Comparison of ENCODE assay signal across 1 cellular context in the genomic region with DNA sequence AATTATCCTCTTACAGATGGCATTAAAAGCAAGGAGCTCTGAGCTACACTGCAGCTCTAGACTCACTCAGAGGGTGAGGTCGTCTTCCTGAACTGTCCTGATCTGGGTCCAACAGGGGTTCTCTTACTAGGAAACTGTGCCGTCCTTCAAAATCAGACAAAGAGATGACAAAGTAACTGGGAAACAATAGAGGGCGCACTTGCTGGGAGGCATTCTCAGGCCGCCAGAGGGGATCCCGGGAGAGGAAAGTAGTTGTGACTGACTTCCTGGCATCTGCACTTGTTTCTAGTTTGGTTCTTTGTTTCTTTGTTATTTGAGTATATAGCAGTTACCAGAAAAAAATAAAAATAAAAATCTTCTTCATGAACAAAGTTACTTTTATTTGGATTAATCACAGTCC.
TF ChIP-seq lines count a peak whose summit lies in the region.

No MANE protein-coding gene starts in this region.

TF ChIP-seq in GM23338, 12 proteins besides CTCF, POLR2A, EP300 and RAD21 (continued from another document):
- TF ChIP-seq, protein P1, sequence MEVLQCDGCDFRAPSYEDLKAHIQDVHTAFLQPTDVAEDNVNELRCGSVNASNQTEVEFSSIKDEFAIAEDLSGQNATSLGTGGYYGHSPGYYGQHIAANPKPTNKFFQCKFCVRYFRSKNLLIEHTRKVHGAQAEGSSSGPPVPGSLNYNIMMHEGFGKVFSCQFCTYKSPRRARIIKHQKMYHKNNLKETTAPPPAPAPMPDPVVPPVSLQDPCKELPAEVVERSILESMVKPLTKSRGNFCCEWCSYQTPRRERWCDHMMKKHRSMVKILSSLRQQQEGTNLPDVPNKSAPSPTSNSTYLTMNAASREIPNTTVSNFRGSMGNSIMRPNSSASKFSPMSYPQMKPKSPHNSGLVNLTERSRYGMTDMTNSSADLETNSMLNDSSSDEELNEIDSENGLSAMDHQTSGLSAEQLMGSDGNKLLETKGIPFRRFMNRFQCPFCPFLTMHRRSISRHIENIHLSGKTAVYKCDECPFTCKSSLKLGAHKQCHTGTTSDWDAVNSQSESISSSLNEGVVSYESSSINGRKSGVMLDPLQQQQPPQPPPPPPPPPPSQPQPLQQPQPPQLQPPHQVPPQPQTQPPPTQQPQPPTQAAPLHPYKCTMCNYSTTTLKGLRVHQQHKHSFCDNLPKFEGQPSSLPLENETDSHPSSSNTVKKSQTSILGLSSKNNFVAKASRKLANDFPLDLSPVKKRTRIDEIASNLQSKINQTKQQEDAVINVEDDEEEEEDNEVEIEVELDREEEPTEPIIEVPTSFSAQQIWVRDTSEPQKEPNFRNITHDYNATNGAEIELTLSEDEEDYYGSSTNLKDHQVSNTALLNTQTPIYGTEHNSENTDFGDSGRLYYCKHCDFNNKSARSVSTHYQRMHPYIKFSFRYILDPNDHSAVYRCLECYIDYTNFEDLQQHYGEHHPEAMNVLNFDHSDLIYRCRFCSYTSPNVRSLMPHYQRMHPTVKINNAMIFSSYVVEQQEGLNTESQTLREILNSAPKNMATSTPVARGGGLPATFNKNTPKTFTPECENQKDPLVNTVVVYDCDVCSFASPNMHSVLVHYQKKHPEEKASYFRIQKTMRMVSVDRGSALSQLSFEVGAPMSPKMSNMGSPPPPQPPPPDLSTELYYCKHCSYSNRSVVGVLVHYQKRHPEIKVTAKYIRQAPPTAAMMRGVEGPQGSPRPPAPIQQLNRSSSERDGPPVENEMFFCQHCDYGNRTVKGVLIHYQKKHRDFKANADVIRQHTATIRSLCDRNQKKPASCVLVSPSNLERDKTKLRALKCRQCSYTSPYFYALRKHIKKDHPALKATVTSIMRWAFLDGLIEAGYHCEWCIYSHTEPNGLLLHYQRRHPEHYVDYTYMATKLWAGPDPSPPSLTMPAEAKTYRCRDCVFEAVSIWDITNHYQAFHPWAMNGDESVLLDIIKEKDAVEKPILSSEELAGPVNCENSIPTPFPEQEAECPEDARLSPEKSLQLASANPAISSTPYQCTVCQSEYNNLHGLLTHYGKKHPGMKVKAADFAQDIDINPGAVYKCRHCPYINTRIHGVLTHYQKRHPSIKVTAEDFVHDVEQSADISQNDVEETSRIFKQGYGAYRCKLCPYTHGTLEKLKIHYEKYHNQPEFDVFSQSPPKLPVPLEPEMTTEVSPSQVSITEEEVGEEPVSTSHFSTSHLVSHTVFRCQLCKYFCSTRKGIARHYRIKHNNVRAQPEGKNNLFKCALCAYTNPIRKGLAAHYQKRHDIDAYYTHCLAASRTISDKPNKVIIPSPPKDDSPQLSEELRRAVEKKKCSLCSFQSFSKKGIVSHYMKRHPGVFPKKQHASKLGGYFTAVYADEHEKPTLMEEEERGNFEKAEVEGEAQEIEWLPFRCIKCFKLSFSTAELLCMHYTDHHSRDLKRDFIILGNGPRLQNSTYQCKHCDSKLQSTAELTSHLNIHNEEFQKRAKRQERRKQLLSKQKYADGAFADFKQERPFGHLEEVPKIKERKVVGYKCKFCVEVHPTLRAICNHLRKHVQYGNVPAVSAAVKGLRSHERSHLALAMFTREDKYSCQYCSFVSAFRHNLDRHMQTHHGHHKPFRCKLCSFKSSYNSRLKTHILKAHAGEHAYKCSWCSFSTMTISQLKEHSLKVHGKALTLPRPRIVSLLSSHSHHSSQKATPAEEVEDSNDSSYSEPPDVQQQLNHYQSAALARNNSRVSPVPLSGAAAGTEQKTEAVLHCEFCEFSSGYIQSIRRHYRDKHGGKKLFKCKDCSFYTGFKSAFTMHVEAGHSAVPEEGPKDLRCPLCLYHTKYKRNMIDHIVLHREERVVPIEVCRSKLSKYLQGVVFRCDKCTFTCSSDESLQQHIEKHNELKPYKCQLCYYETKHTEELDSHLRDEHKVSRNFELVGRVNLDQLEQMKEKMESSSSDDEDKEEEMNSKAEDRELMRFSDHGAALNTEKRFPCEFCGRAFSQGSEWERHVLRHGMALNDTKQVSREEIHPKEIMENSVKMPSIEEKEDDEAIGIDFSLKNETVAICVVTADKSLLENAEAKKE (CRISPR knock-in tag; IDR thresholded peaks at IDR 0.05): no peak
- TF ChIP-seq JUNB (IDR thresholded peaks at IDR 0.05; ENCODE audit: unreplicated experiment): no peak
